ENCODE assay signal across 2 cellular contexts in genomic region chr12:56792678-56793077, GRCh38.
TF ChIP-seq lines count a peak whose summit lies in the region.

No MANE protein-coding gene starts in this region.

TF ChIP-seq in liver, 16 proteins besides CTCF, POLR2A, EP300 and RAD21:
- peak; percentile 14 to 60 for TF ChIP-seq JUND (IDR thresholded peaks at IDR 0.05)
- TF ChIP-seq GABPA (IDR thresholded peaks at IDR 0.05 in 1 of 2, conservative IDR thresholded peaks at IDR 0.05 in 1 of 2): no peak
- TF ChIP-seq EGR1 (IDR thresholded peaks at IDR 0.05; ENCODE audit: low read depth in 2 of 2): no peak
- no peak for TF ChIP-seq HNF4G (IDR thresholded peaks at IDR 0.05)
- TF ChIP-seq MAX (IDR thresholded peaks at IDR 0.05): peak; percentile 15
- no peak for TF ChIP-seq SP1 (IDR thresholded peaks at IDR 0.05)
- no peak for TF ChIP-seq FOXA2 (IDR thresholded peaks at IDR 0.05)
- TF ChIP-seq ATF3 (IDR thresholded peaks at IDR 0.05): peak; percentile 40
- TF ChIP-seq ZBTB33 (IDR thresholded peaks at IDR 0.05): peak; percentile 17
- TF ChIP-seq HNF4A (conservative IDR thresholded peaks at IDR 0.05): peak in 1 of 2 donors; percentile 23
- TF ChIP-seq REST (IDR thresholded peaks at IDR 0.05): no peak
- peak; percentile 62 for TF ChIP-seq YY1 (IDR thresholded peaks at IDR 0.05)
- no peak for TF ChIP-seq NR2F2 (IDR thresholded peaks at IDR 0.05)
- peak in 1 of 2 donors; percentile 4 for TF ChIP-seq RXRA (IDR thresholded peaks at IDR 0.05)
- TF ChIP-seq FOXA1 (IDR thresholded peaks at IDR 0.05): no peak
- no peak for TF ChIP-seq TAF1 (conservative IDR thresholded peaks at IDR 0.05)

TF ChIP-seq in HepG2, 621 proteins besides CTCF, POLR2A, EP300 and RAD21:
- TF ChIP-seq HMGXB3 (CRISPR knock-in tag; IDR thresholded peaks at IDR 0.05; ENCODE audit: borderline replicate concordance): no peak
- TF ChIP-seq MTF2 (CRISPR knock-in tag; IDR thresholded peaks at IDR 0.05; ENCODE audit: borderline replicate concordance): no peak
- no peak for TF ChIP-seq ZBTB4 (CRISPR knock-in tag; IDR thresholded peaks at IDR 0.05; ENCODE audit: borderline replicate concordance)
- no peak for TF ChIP-seq GABPB1 (CRISPR knock-in tag; IDR thresholded peaks at IDR 0.05)
- no peak for TF ChIP-seq RNF219 (CRISPR knock-in tag; IDR thresholded peaks at IDR 0.05)
- no peak for TF ChIP-seq POLR2AphosphoS2 (IDR thresholded peaks at IDR 0.05; ENCODE audit: low read depth, low read length)
- no peak for TF ChIP-seq SAFB2 (CRISPR knock-in tag; IDR thresholded peaks at IDR 0.05; ENCODE audit: borderline replicate concordance, low read depth)
- TF ChIP-seq MTA3 (CRISPR knock-in tag; IDR thresholded peaks at IDR 0.05): no peak
- no peak for TF ChIP-seq ZFP37 (CRISPR knock-in tag; IDR thresholded peaks at IDR 0.05; ENCODE audit: borderline replicate concordance)
- no peak for TF ChIP-seq ZNF101 (CRISPR knock-in tag; IDR thresholded peaks at IDR 0.05; ENCODE audit: borderline replicate concordance, low read depth)
- TF ChIP-seq ZNF670 (CRISPR knock-in tag; IDR thresholded peaks at IDR 0.05; ENCODE audit: borderline replicate concordance): no peak
- no peak for TF ChIP-seq CEBPG (CRISPR knock-in tag; IDR thresholded peaks at IDR 0.05)
- TF ChIP-seq SP4 (CRISPR knock-in tag; IDR thresholded peaks at IDR 0.05): no peak
- no peak for TF ChIP-seq ZNF235 (CRISPR knock-in tag; IDR thresholded peaks at IDR 0.05; ENCODE audit: borderline replicate concordance)
- no peak for TF ChIP-seq ZNF558 (CRISPR knock-in tag; IDR thresholded peaks at IDR 0.05; ENCODE audit: borderline replicate concordance)
- TF ChIP-seq NR1H2 (CRISPR knock-in tag; IDR thresholded peaks at IDR 0.05; ENCODE audit: borderline replicate concordance, low read depth): no peak
- no peak for TF ChIP-seq PAX8 (CRISPR knock-in tag; IDR thresholded peaks at IDR 0.05; ENCODE audit: borderline replicate concordance)
- TF ChIP-seq ZNF543 (CRISPR knock-in tag; IDR thresholded peaks at IDR 0.05): no peak
- TF ChIP-seq TFDP2 (CRISPR knock-in tag; IDR thresholded peaks at IDR 0.05): no peak
- TF ChIP-seq ZNF17 (CRISPR knock-in tag; IDR thresholded peaks at IDR 0.05): no peak
